Comparison of ENCODE assay signal across 2 cellular contexts in genomic region chr3:196398782-196399181, GRCh38.
A peak's percentile ranks its signal among the peaks of the same experiment; 100 is the strongest.
TF ChIP-seq lines count a peak whose summit lies in the region.

No MANE protein-coding gene starts in this region.

TF ChIP-seq in SK-N-SH treated with all-trans-retinoic acid at 6 μM for 48 hours, 23 proteins besides CTCF, POLR2A, EP300 and RAD21 (continued from another document):
- TF ChIP-seq CREB5 (CRISPR knock-in tag; IDR thresholded peaks at IDR 0.05; ENCODE audit: low read depth) (no peak), SNAI2 (CRISPR knock-in tag; IDR thresholded peaks at IDR 0.05) (no peak), CSDC2 (CRISPR knock-in tag; IDR thresholded peaks at IDR 0.05) (no peak), ZFP30 (CRISPR knock-in tag; IDR thresholded peaks at IDR 0.05) (no peak), ZFP3 (CRISPR knock-in tag; IDR thresholded peaks at IDR 0.05) (no peak), ISL1 (CRISPR knock-in tag; IDR thresholded peaks at IDR 0.05) (no peak), GLIS3 (CRISPR knock-in tag; IDR thresholded peaks at IDR 0.05) (no peak), ARNTL (CRISPR knock-in tag; IDR thresholded peaks at IDR 0.05; ENCODE audit: borderline replicate concordance, low read depth) (no peak), TCF4 (CRISPR knock-in tag; IDR thresholded peaks at IDR 0.05; ENCODE audit: borderline replicate concordance) (no peak), ZC3H10 (CRISPR knock-in tag; IDR thresholded peaks at IDR 0.05) (no peak), ZNF565 (CRISPR knock-in tag; conservative IDR thresholded peaks at IDR 0.05; ENCODE audit: low read depth) (no peak), TOX (CRISPR knock-in tag; IDR thresholded peaks at IDR 0.05; ENCODE audit: borderline replicate concordance) (no peak)
- TF ChIP-seq, protein P1, sequence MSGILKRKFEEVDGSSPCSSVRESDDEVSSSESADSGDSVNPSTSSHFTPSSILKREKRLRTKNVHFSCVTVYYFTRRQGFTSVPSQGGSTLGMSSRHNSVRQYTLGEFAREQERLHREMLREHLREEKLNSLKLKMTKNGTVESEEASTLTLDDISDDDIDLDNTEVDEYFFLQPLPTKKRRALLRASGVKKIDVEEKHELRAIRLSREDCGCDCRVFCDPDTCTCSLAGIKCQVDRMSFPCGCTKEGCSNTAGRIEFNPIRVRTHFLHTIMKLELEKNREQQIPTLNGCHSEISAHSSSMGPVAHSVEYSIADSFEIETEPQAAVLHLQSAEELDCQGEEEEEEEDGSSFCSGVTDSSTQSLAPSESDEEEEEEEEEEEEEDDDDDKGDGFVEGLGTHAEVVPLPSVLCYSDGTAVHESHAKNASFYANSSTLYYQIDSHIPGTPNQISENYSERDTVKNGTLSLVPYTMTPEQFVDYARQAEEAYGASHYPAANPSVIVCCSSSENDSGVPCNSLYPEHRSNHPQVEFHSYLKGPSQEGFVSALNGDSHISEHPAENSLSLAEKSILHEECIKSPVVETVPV (CRISPR knock-in tag; IDR thresholded peaks at IDR 0.05), result no peak

TF ChIP-seq in K562, 482 proteins besides CTCF, POLR2A, EP300 and RAD21 (continued from another document and continues in another):
- TF ChIP-seq, protein P2, sequence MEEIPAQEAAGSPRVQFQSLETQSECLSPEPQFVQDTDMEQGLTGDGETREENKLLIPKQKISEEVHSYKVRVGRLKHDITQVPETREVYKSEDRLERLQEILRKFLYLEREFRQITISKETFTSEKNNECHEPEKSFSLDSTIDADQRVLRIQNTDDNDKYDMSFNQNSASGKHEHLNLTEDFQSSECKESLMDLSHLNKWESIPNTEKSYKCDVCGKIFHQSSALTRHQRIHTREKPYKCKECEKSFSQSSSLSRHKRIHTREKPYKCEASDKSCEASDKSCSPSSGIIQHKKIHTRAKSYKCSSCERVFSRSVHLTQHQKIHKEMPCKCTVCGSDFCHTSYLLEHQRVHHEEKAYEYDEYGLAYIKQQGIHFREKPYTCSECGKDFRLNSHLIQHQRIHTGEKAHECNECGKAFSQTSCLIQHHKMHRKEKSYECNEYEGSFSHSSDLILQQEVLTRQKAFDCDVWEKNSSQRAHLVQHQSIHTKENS (CRISPR knock-in tag; IDR thresholded peaks at IDR 0.05), result no peak
- TF ChIP-seq ZNF785 (CRISPR knock-in tag; IDR thresholded peaks at IDR 0.05) (no peak), MYNN (IDR thresholded peaks at IDR 0.05) (no peak), MYNN (CRISPR knock-in tag; IDR thresholded peaks at IDR 0.05) (no peak), IRF1 (CRISPR knock-in tag; IDR thresholded peaks at IDR 0.05; ENCODE audit: borderline replicate concordance) (no peak), ZNF354B (CRISPR knock-in tag; IDR thresholded peaks at IDR 0.05) (no peak), KDM1A (IDR thresholded peaks at IDR 0.05) (peak in 1 of 2 experiments; percentile 43; a peak in 2 of 4 replicates), POLR2H (tag; IDR thresholded peaks at IDR 0.05; ENCODE audit: low read depth) (no peak), NR1H2 (CRISPR knock-in tag; IDR thresholded peaks at IDR 0.05) (no peak), ELF2 (CRISPR knock-in tag; IDR thresholded peaks at IDR 0.05) (no peak), GABPA (tag; conservative IDR thresholded peaks at IDR 0.05; ENCODE audit: low read depth) (no peak), ELF4 (CRISPR knock-in tag; IDR thresholded peaks at IDR 0.05) (no peak), JUND (IDR thresholded peaks at IDR 0.05; ENCODE audit: borderline replicate concordance, low read depth, low read length) (peak; percentile 68), JUND (tag; IDR thresholded peaks at IDR 0.05; ENCODE audit: borderline replicate concordance, low read depth, low read length) (peak; percentile 69; the same call in 1 of the 3 replicates), HINFP (tag; conservative IDR thresholded peaks at IDR 0.05; ENCODE audit: low read depth) (no peak), DMBX1 (CRISPR knock-in tag; IDR thresholded peaks at IDR 0.05; ENCODE audit: borderline replicate concordance) (no peak), ID3 (CRISPR knock-in tag; IDR thresholded peaks at IDR 0.05) (no peak), ID3 (tag; IDR thresholded peaks at IDR 0.05) (no peak), FIP1L1 (IDR thresholded peaks at IDR 0.05; ENCODE audit: low read depth, low read length, poor library complexity, severe bottlenecking) (no peak), HMGN3 (IDR thresholded peaks at IDR 0.05; ENCODE audit: borderline replicate concordance, extremely low read depth, insufficient read length, low read depth, low read length) (no peak), SPI1 (IDR thresholded peaks at IDR 0.05; ENCODE audit: borderline replicate concordance, low read depth, low read length) (no peak), GTF2B (IDR thresholded peaks at IDR 0.05; ENCODE audit: extremely low read depth, insufficient read length) (no peak), JUN (IDR thresholded peaks at IDR 0.05; ENCODE audit: borderline replicate concordance, low read depth, low read length) (peak; percentile 37; the same call in 1 of the 2 replicates), JUN (CRISPR knock-in tag; IDR thresholded peaks at IDR 0.05; ENCODE audit: borderline replicate concordance) (no peak), THAP12 (CRISPR knock-in tag; IDR thresholded peaks at IDR 0.05) (no peak), DPF2 (IDR thresholded peaks at IDR 0.05) (peak; percentile 36), KDM4B (IDR thresholded peaks at IDR 0.05; ENCODE audit: borderline replicate concordance in 2 of 2, low read depth in 1 of 2) (no peak), VEZF1 (CRISPR knock-in tag; IDR thresholded peaks at IDR 0.05) (no peak), FOSL1 (tag; conservative IDR thresholded peaks at IDR 0.05) (peak; percentile 79), CBX1 (IDR thresholded peaks at IDR 0.05; ENCODE audit: low read depth) (no peak), RCOR1 (IDR thresholded peaks at IDR 0.05; ENCODE audit: borderline replicate concordance in 1 of 2, low read depth in 2 of 2, low read length in 2 of 2) (peak in 1 of 2 experiments; percentile 11; a peak in 1 of 4 replicates), ZNF316 (IDR thresholded peaks at IDR 0.05) (0 out of 2 replicates have a peak, but pooled peaks have one; percentile 7), CREBBP (IDR thresholded peaks at IDR 0.05; ENCODE audit: low read depth, low read length) (no peak), ZNF280B (CRISPR knock-in tag; IDR thresholded peaks at IDR 0.05) (no peak), CHD2 (IDR thresholded peaks at IDR 0.05; ENCODE audit: low read depth, low read length) (no peak), GABPB1 (CRISPR knock-in tag; IDR thresholded peaks at IDR 0.05) (no peak), ZNF121 (CRISPR knock-in tag; conservative IDR thresholded peaks at IDR 0.05) (no peak), MCM3 (IDR thresholded peaks at IDR 0.05) (no peak), ZNF224 (CRISPR knock-in tag; IDR thresholded peaks at IDR 0.05) (no peak), SMARCE1 (IDR thresholded peaks at IDR 0.05) (0 out of 2 replicates have a peak, but pooled peaks have one; percentile 20), LCOR (CRISPR knock-in tag; IDR thresholded peaks at IDR 0.05) (no peak), EWSR1 (IDR thresholded peaks at IDR 0.05; ENCODE audit: borderline replicate concordance, low read depth, partially characterized antibody) (no peak), RFX1 (IDR thresholded peaks at IDR 0.05) (no peak)
- TF ChIP-seq, protein P3, sequence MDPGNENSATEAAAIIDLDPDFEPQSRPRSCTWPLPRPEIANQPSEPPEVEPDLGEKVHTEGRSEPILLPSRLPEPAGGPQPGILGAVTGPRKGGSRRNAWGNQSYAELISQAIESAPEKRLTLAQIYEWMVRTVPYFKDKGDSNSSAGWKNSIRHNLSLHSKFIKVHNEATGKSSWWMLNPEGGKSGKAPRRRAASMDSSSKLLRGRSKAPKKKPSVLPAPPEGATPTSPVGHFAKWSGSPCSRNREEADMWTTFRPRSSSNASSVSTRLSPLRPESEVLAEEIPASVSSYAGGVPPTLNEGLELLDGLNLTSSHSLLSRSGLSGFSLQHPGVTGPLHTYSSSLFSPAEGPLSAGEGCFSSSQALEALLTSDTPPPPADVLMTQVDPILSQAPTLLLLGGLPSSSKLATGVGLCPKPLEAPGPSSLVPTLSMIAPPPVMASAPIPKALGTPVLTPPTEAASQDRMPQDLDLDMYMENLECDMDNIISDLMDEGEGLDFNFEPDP (CRISPR knock-in tag; IDR thresholded peaks at IDR 0.05), result no peak
- TF ChIP-seq, protein P4, sequence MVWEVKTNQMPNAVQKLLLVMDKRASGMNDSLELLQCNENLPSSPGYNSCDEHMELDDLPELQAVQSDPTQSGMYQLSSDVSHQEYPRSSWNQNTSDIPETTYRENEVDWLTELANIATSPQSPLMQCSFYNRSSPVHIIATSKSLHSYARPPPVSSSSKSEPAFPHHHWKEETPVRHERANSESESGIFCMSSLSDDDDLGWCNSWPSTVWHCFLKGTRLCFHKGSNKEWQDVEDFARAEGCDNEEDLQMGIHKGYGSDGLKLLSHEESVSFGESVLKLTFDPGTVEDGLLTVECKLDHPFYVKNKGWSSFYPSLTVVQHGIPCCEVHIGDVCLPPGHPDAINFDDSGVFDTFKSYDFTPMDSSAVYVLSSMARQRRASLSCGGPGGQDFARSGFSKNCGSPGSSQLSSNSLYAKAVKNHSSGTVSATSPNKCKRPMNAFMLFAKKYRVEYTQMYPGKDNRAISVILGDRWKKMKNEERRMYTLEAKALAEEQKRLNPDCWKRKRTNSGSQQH (CRISPR knock-in tag; IDR thresholded peaks at IDR 0.05), result no peak
- TF ChIP-seq, protein P5, sequence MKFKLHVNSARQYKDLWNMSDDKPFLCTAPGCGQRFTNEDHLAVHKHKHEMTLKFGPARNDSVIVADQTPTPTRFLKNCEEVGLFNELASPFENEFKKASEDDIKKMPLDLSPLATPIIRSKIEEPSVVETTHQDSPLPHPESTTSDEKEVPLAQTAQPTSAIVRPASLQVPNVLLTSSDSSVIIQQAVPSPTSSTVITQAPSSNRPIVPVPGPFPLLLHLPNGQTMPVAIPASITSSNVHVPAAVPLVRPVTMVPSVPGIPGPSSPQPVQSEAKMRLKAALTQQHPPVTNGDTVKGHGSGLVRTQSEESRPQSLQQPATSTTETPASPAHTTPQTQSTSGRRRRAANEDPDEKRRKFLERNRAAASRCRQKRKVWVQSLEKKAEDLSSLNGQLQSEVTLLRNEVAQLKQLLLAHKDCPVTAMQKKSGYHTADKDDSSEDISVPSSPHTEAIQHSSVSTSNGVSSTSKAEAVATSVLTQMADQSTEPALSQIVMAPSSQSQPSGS (CRISPR knock-in tag; IDR thresholded peaks at IDR 0.05), result no peak
